Comparison of ENCODE assay signal across 35 cellular contexts in the genomic region with DNA sequence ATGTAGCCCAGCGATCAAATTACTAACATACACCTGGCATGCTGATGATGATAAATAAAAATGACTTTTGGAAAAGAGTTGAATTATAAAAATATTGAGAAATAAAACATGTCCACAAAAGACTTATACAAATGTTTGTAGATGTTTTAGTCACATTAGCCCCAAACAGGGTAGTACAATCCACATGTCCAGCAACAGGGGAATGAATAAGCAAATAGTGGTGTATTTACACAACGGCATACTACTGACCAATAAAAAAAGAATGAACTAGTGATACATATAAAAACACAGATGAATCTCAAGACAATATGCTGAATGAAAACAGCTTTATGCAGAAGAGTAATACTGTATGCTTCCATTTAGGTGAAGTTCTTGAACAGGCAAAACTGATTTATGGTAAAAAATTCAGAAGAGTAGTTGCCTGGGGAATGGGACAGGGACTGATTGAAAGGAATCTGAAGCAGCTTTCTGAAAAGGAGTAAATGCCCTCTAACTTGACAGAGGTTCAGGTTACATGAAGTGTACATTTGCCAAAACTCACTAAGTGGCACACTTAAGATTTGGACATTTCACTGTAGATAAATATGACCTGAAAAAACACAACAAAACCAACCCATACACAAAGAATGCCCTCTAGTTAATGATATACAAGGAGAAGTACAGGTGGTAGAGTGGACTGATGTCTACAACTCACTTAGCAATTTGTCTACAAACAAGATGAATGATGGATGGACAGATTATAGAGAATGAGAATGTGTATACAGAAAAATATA. TPM values are rescaled to one million over a fixed set of nuclear protein-coding genes. Genes with fewer than 3 reads are reported as not detected.
"Had no signal": no experiment of that assay in that cellular context is flagged by ENCODE, and none has a peak within 500 bp of the region (broad histone marks: within the 10 kb centered on the region; RNA-seq: fewer than 3 reads in every experiment).

No MANE protein-coding gene starts in this region.

- H3K4me1 ChIP-seq: adrenal gland, body of pancreas, breast epithelium, Peyer's patch, SJSA1 had no signal

- H3K27ac ChIP-seq: adrenal gland, body of pancreas, breast epithelium, Peyer's patch, SJSA1 had no signal

- H3K9me3 ChIP-seq: adrenal gland, body of pancreas, breast epithelium, MG63, Peyer's patch, SJSA1, SK-N-SH had no signal

- H3K27me3 ChIP-seq: adrenal gland, body of pancreas, breast epithelium, MG63, Peyer's patch, SJSA1 had no signal

- ATAC-seq: activated CD8-positive, alpha-beta T cell treated with anti-CD3 and anti-CD28 coated beads for 36 hours; body of pancreas; PC-3 had no signal

- DNase-seq: activated CD4-positive, alpha-beta T cell treated with anti-CD3 and anti-CD28 coated beads, Interleukin-2, amount 10 ng/mL, durations not matched to agents 24 days and 14 days; activated CD4-positive, alpha-beta T cell treated with anti-CD3 and anti-CD28 coated beads, Interleukin-2, amount 50 U/mL, for 4 hours; activated CD8-positive, alpha-beta T cell treated with anti-CD3 and anti-CD28 coated beads for 36 hours; activated gamma-delta T cell; activated naive CD4-positive, alpha-beta T cell treated with Interleukin-2 at 50 U/mL for 16 hours; activated naive CD8-positive, alpha-beta T cell treated with anti-CD3 and anti-CD28 coated beads, Interleukin-2, amount 10 ng/mL, durations not matched to agents 7 days and 5 days; activated T-cell treated with anti-CD3 and anti-CD28 coated beads, Interleukin-2, amount 50 U/mL, for 24 hours; adrenal gland; body of pancreas; cerebellar nuclear complex; Karpas-422; KBM-7; MG63; NCI-H1048; NCI-H146; NCI-H187; NCI-H2081 treated with DMSO at 0.1 percent for 48 hours; NCI-H2171; NCI-H510A; NCI-H526; NCI-H774; PC-3; Peyer's patch; RPMI8226; SHP77 treated with DMSO at 0.1 percent for 48 hours; SK-N-SH had no signal

- H3K4me3 Mint-ChIP-seq: activated CD4-positive, alpha-beta T cell treated with anti-CD3 and anti-CD28 coated beads, Interleukin-2, amount 10 ng/mL, durations not matched to agents 24 days and 14 days; activated CD8-positive, alpha-beta T cell treated with anti-CD3 and anti-CD28 coated beads for 36 hours; activated naive CD4-positive, alpha-beta T cell treated with anti-CD3 and anti-CD28 coated beads, Interleukin-2, amount 50 U/mL, for 24 hours; activated naive CD8-positive, alpha-beta T cell treated with anti-CD3 and anti-CD28 coated beads, Interleukin-2, amount 10 ng/mL, durations not matched to agents 7 days and 5 days; activated T-cell treated with anti-CD3 and anti-CD28 coated beads, Interleukin-2, amount 50 U/mL, for 24 hours; T-helper 1 cell treated with Interleukin-12 subunit alpha and Interleukin-12 subunit beta and Interleukin-4 antibody, amounts not matched to agents 30 μg/mL and 1 μg/mL, for 36 hours; T-helper 2 cell treated with Interferon-gamma antibody and Interleukin-4, amounts not matched to agents 5 μg/mL and 100 μg/mL, for 36 hours had no signal

- H3K27me3 Mint-ChIP-seq: activated CD4-positive, alpha-beta T cell treated with anti-CD3 and anti-CD28 coated beads, Interleukin-2, amount 10 ng/mL, durations not matched to agents 24 days and 14 days; activated CD8-positive, alpha-beta T cell treated with anti-CD3 and anti-CD28 coated beads for 36 hours; activated naive CD4-positive, alpha-beta T cell treated with anti-CD3 and anti-CD28 coated beads, Interleukin-2, amount 50 U/mL, for 24 hours; activated naive CD8-positive, alpha-beta T cell treated with anti-CD3 and anti-CD28 coated beads, Interleukin-2, amount 10 ng/mL, durations not matched to agents 7 days and 5 days; activated T-cell treated with anti-CD3 and anti-CD28 coated beads, Interleukin-2, amount 50 U/mL, for 24 hours had no signal

- H3K4me3 ChIP-seq: adrenal gland, body of pancreas, breast epithelium, MG63, Peyer's patch, SJSA1 had no signal

- H3K27ac Mint-ChIP-seq: activated CD4-positive, alpha-beta T cell treated with anti-CD3 and anti-CD28 coated beads, Interleukin-2, amount 10 ng/mL, durations not matched to agents 24 days and 14 days; activated CD8-positive, alpha-beta T cell treated with anti-CD3 and anti-CD28 coated beads for 36 hours; activated naive CD4-positive, alpha-beta T cell treated with anti-CD3 and anti-CD28 coated beads, Interleukin-2, amount 50 U/mL, for 24 hours; activated naive CD8-positive, alpha-beta T cell treated with anti-CD3 and anti-CD28 coated beads, Interleukin-2, amount 10 ng/mL, durations not matched to agents 7 days and 5 days; activated T-cell treated with anti-CD3 and anti-CD28 coated beads, Interleukin-2, amount 50 U/mL, for 24 hours; activated T-helper 2 cell treated with anti-CD3 and anti-CD28 coated beads, Interferon-gamma antibody, Interleukin-2, Interleukin-4, amounts not matched to agents 10 μg/mL and 5 μg/mL and 100 μg/mL, durations not matched to agents 14 hours and 24 hours and 36 hours; T-helper 1 cell treated with Interleukin-12 subunit alpha and Interleukin-12 subunit beta and Interleukin-4 antibody, amounts not matched to agents 30 μg/mL and 1 μg/mL, for 36 hours; T-helper 2 cell treated with Interferon-gamma antibody and Interleukin-4, amounts not matched to agents 5 μg/mL and 100 μg/mL, for 36 hours had no signal

- H3K4me1 Mint-ChIP-seq: activated CD4-positive, alpha-beta T cell treated with anti-CD3 and anti-CD28 coated beads, Interleukin-2, amount 10 ng/mL, durations not matched to agents 24 days and 14 days; activated naive CD4-positive, alpha-beta T cell treated with anti-CD3 and anti-CD28 coated beads, Interleukin-2, amount 50 U/mL, for 24 hours; activated naive CD8-positive, alpha-beta T cell treated with anti-CD3 and anti-CD28 coated beads, Interleukin-2, amount 10 ng/mL, durations not matched to agents 7 days and 5 days had no signal

- H3K9me3 Mint-ChIP-seq: activated CD4-positive, alpha-beta T cell treated with anti-CD3 and anti-CD28 coated beads, Interleukin-2, amount 10 ng/mL, durations not matched to agents 24 days and 14 days; activated CD8-positive, alpha-beta T cell treated with anti-CD3 and anti-CD28 coated beads for 36 hours; activated naive CD4-positive, alpha-beta T cell treated with anti-CD3 and anti-CD28 coated beads, Interleukin-2, amount 50 U/mL, for 24 hours; activated naive CD8-positive, alpha-beta T cell treated with anti-CD3 and anti-CD28 coated beads, Interleukin-2, amount 10 ng/mL, durations not matched to agents 7 days and 5 days; activated T-cell treated with anti-CD3 and anti-CD28 coated beads, Interleukin-2, amount 50 U/mL, for 24 hours; activated T-helper 2 cell treated with anti-CD3 and anti-CD28 coated beads, Interferon-gamma antibody, Interleukin-2, Interleukin-4, amounts not matched to agents 10 μg/mL and 5 μg/mL and 100 μg/mL, durations not matched to agents 14 hours and 24 hours and 36 hours; T-helper 1 cell treated with Interleukin-12 subunit alpha and Interleukin-12 subunit beta and Interleukin-4 antibody, amounts not matched to agents 30 μg/mL and 1 μg/mL, for 36 hours; T-helper 2 cell treated with Interferon-gamma antibody and Interleukin-4, amounts not matched to agents 5 μg/mL and 100 μg/mL, for 36 hours had no signal

RNA-seq across cellular contexts. Expression of a gene that starts 35.4 kb away (rescaled TPM):
- total RNA-seq: activated CD4-positive, alpha-beta T cell treated with anti-CD3 and anti-CD28 coated beads, Interleukin-2, amount 10 ng/mL, durations not matched to agents 24 days and 14 days; activated CD8-positive, alpha-beta memory T cell treated with anti-CD3 and anti-CD28 coated beads for 36 hours; activated CD8-positive, alpha-beta T cell treated with anti-CD3 and anti-CD28 coated beads for 36 hours; activated naive CD8-positive, alpha-beta T cell treated with anti-CD3 and anti-CD28 coated beads, Interleukin-2, amount 10 ng/mL, durations not matched to agents 7 days and 5 days; activated T-helper 2 cell treated with anti-CD3 and anti-CD28 coated beads, Interferon-gamma antibody, Interleukin-2, Interleukin-4, amounts not matched to agents 10 μg/mL and 5 μg/mL and 100 μg/mL, durations not matched to agents 14 hours and 24 hours and 36 hours; adrenal gland; astrocyte; body of pancreas; breast epithelium; cardiac septum; PC-3; Peyer's patch; SJSA1 had no signal

RNA-seq across cellular contexts. Expression of a gene that starts 41.7 kb away (rescaled TPM):
- total RNA-seq: activated CD4-positive, alpha-beta T cell treated with anti-CD3 and anti-CD28 coated beads, Interleukin-2, amount 10 ng/mL, durations not matched to agents 24 days and 14 days; activated CD8-positive, alpha-beta memory T cell treated with anti-CD3 and anti-CD28 coated beads for 36 hours; activated CD8-positive, alpha-beta T cell treated with anti-CD3 and anti-CD28 coated beads for 36 hours; activated naive CD8-positive, alpha-beta T cell treated with anti-CD3 and anti-CD28 coated beads, Interleukin-2, amount 10 ng/mL, durations not matched to agents 7 days and 5 days; astrocyte; cardiac septum; PC-3; Peyer's patch; SJSA1 had no signal
